27 cellular contexts compared by ENCODE assay signal in genomic region chr2:101942846-101943245, GRCh38. TPM values are rescaled to one million over a fixed set of nuclear protein-coding genes. Genes with fewer than 3 reads are reported as not detected.
"Had no signal": no experiment of that assay in that cellular context is flagged by ENCODE, and none has a peak within 500 bp of the region (broad histone marks: within the 10 kb centered on the region; RNA-seq: fewer than 3 reads in every experiment).

No MANE protein-coding gene starts in this region.

- DNase-seq: effector CD8-positive, alpha-beta T cell; effector memory CD8-positive, alpha-beta T cell; endodermal cell; erythroblast; esophagus squamous epithelium; foreskin fibroblast; foreskin melanocyte; gastrocnemius medialis; glutamatergic neuron; head of caudate nucleus; heart right ventricle; hippocampal formation; left cardiac atrium; left lung; left ventricle myocardium superior; lower lobe of right lung; mesenchymal stem cell; mucosa of descending colon; naive B cell had no signal

- H3K4me1 ChIP-seq: gastrocnemius medialis, left lung, lower lobe of right lung had no signal

- H3K9me3 ChIP-seq: esophagus squamous epithelium, gastrocnemius medialis, lower lobe of right lung, mucosa of descending colon had no signal

- H3K27ac Mint-ChIP-seq: effector memory CD8-positive, alpha-beta T cell; endodermal cell; mesothelial cell of epicardium; naive B cell had no signal

- H3K36me3 Mint-ChIP-seq: mesothelial cell of epicardium had no signal

- ATAC-seq: effector memory CD8-positive, alpha-beta T cell; esophagus mucosa; gastrocnemius medialis; heart right ventricle; left cardiac atrium; left lung; left ventricle myocardium superior; lower lobe of right lung; mucosa of descending colon had no signal

- H3K4me1 Mint-ChIP-seq: endodermal cell, mesothelial cell of epicardium, naive B cell had no signal

- H3K27me3 ChIP-seq: esophagus squamous epithelium, gastrocnemius medialis, left lung had no signal

- H3K27ac ChIP-seq: coronary artery, epithelial cell of prostate, esophagus squamous epithelium, gastrocnemius medialis, heart right ventricle, left lung, lower lobe of right lung had no signal

- H3K4me3 Mint-ChIP-seq: effector memory CD8-positive, alpha-beta T cell; endodermal cell; mesothelial cell of epicardium; naive B cell had no signal

- H3K36me3 ChIP-seq: esophagus squamous epithelium, gastrocnemius medialis, heart right ventricle, left lung, lower lobe of right lung had no signal

- H3K4me3 ChIP-seq: coronary artery, esophagus squamous epithelium, gastrocnemius medialis, heart right ventricle, left lung, lower lobe of right lung, mucosa of descending colon had no signal

RNA-seq across cellular contexts. Expression of gene IL1R2, which starts 48.9 kb away (rescaled TPM):
- total RNA-seq: cerebellum, dermis microvascular lymphatic vessel endothelial cell, glomerular endothelial cell, mesothelial cell of epicardium, myocyte had no signal
